Comparison of ENCODE assay signal across 9 cellular contexts in genomic region chr17:82551779-82552457, GRCh38. TPM values are rescaled to one million over a fixed set of nuclear protein-coding genes. Genes with fewer than 3 reads are reported as not detected.
DNase-seq lines count a peak whose midpoint lies in the region; ATAC-seq, FAIRE-seq and TF ChIP-seq lines count a peak whose summit lies in the region.
"Had no signal": no experiment of that assay in that cellular context is flagged by ENCODE, and none has a peak within 500 bp of the region (broad histone marks: within the 10 kb centered on the region; RNA-seq: fewer than 3 reads in every experiment).

No MANE protein-coding gene starts in this region.

- no peak for ATAC-seq in GM19328 (IDR thresholded peaks at IDR 0.05; ENCODE audit: unreplicated experiment)

- H3K4me2 ChIP-seq in keratinocyte (ENCODE audit: control insufficient read depth, extremely low read depth, insufficient read depth, low read depth, low read length) = peak overlapping the region; percentile 31

- H3K27me3 ChIP-seq in keratinocyte (ENCODE audit: control insufficient read depth, extremely low read depth, insufficient read depth, low read length) = no peaks in the 10 kb centered on the region

- peak overlapping the region; percentile 5 for H3K27ac ChIP-seq in keratinocyte (ENCODE audit: control insufficient read depth, insufficient read depth, low read length)

- DNase-seq in ELR (ENCODE audit: low read depth) (peak; percentile 81), HCEC 1CT (peak; percentile 62), NCI-H1105 (lab: John Stamatoyannopoulos, UW) (peak; percentile 26), UCSD-AML1 (lab: John Stamatoyannopoulos, UW; ENCODE audit: unreplicated experiment) (peak; percentile 68), astrocyte of the hippocampus (ENCODE audit: low read depth, low spot score) (peak; percentile 90), keratinocyte (ENCODE audit: low read depth, low spot score) (no peak)
- DNase-seq in stimulated activated CD4-positive, alpha-beta T cell treated with anti-CD3 and anti-CD28 coated beads, Interleukin-4, amount 100 ng/mL, for 24 hours = peak; percentile 80

- H3K4me1 ChIP-seq in keratinocyte (ENCODE audit: control insufficient read depth, extremely low read depth, insufficient read depth, low read length) = peaks cover 25% of the 10 kb centered on the region

- H3K9me1 ChIP-seq in keratinocyte (ENCODE audit: control insufficient read depth, extremely low read depth, insufficient read depth, low read length) = peaks cover 6% of the 10 kb centered on the region

- no peak for FAIRE-seq in keratinocyte (lab: Jason Lieb, UNC)
- FAIRE-seq: endometrium had no signal

- no peak overlapping the region for H2AFZ ChIP-seq in keratinocyte (ENCODE audit: control insufficient read depth, low read length)

- no peak overlapping the region for H3K4me3 ChIP-seq in keratinocyte (ENCODE audit: control insufficient read depth in 2 of 3, extremely low read depth in 1 of 3, insufficient read depth in 2 of 3, low read depth in 1 of 3, low read length in 3 of 3)

- peaks cover 96% of the 10 kb centered on the region for H3K79me2 ChIP-seq in keratinocyte (ENCODE audit: control insufficient read depth, insufficient read depth, low read length)

- peaks cover 2 to 6% of the 10 kb centered on the region in 2 experiments for H3K36me3 ChIP-seq in keratinocyte (ENCODE audit: control insufficient read depth in 2 of 2, extremely low read depth in 1 of 2, insufficient read depth in 2 of 2, low read length in 2 of 2)

- TF ChIP-seq CTCF in keratinocyte (optimal IDR thresholded peaks at IDR 0.05 in 1 of 3, IDR thresholded peaks at IDR 0.05 in 1 of 3, conservative IDR thresholded peaks at IDR 0.05 in 1 of 3; ENCODE audit: extremely low read depth in 1 of 3, insufficient read depth in 2 of 3, low read length in 3 of 3) = peak; percentile 79 to 80 (median 79)

- peak overlapping the region; percentile 26 for H3K9ac ChIP-seq in keratinocyte (ENCODE audit: control insufficient read depth, extremely low read depth, insufficient read depth, low read length)

- peaks cover 66% of the 10 kb centered on the region for H4K20me1 ChIP-seq in keratinocyte (ENCODE audit: control insufficient read depth, extremely low read depth, insufficient read depth, low read length)

- H3K9me3 ChIP-seq in keratinocyte (ENCODE audit: control insufficient read depth, low read depth, low read length) = no peaks in the 10 kb centered on the region

- dilution Hi-C loops in keratinocyte (cut with MboI; ENCODE audit: extremely low pct_ligation_motif_present, low sequenced_read_pairs) = no loop called here

RNA-seq across cellular contexts. Expression of gene FOXK2, which starts 32.4 kb away (rescaled TPM):
- polyA plus RNA-seq in keratinocyte = 39.4 to 43.9 TPM (median 43.8 TPM) in 3 replicates
- polyA plus RNA-seq in keratinocyte (2011; ENCODE audit: low read depth) = 18.2 TPM
- 35.9 and 37.2 TPM in 2 replicates for polyA plus RNA-seq in keratinocyte (2011; cell fraction: cytosol; rRNA removed)
- polyA plus RNA-seq in keratinocyte (2011; cell fraction: nucleus; rRNA removed) = 48.2 and 60.2 TPM in 2 replicates
- 28.4 and 48.4 TPM in 2 replicates for polyA plus RNA-seq in keratinocyte (2012; ENCODE audit: low replicate concordance)
- 41.7 to 60.1 TPM (median 47.5 TPM) in 3 replicates for polyA minus RNA-seq in keratinocyte
- 75.4 TPM for polyA minus RNA-seq in keratinocyte (2011; cell fraction: cytosol; rRNA and poly(A)+ RNA removed)
- 47.2 and 69.3 TPM in 2 replicates for polyA minus RNA-seq in keratinocyte (2011; cell fraction: nucleus; rRNA and poly(A)+ RNA removed)
